In genomic region chr5:171640396-171640981, GRCh38 we compare ENCODE assay signal across 22 cellular contexts.
"Had no signal": no experiment of that assay in that cellular context is flagged by ENCODE, and none has a peak within 500 bp of the region (broad histone marks: within the 10 kb centered on the region; RNA-seq: fewer than 3 reads in every experiment).

No MANE protein-coding gene starts in this region.

- H3K79me2 ChIP-seq: hepatocyte had no signal

- H3K36me3 ChIP-seq: thyroid gland had no signal

- H3K9me3 ChIP-seq: body of pancreas, thyroid gland had no signal

- H3K4me1 Mint-ChIP-seq: activated CD4-positive, alpha-beta T cell treated with anti-CD3 and anti-CD28 coated beads, Interleukin-2, amount 10 ng/mL, durations not matched to agents 24 days and 14 days had no signal

- H3K27me3 ChIP-seq: body of pancreas, hepatocyte, thyroid gland had no signal

- H3K4me1 ChIP-seq: body of pancreas, thyroid gland had no signal

- ATAC-seq: activated CD8-positive, alpha-beta T cell treated with anti-CD3 and anti-CD28 coated beads for 36 hours; body of pancreas; esophagus mucosa had no signal

- H3K9me3 Mint-ChIP-seq: activated CD4-positive, alpha-beta T cell treated with anti-CD3 and anti-CD28 coated beads, Interleukin-2, amount 10 ng/mL, durations not matched to agents 24 days and 14 days; activated CD8-positive, alpha-beta T cell treated with anti-CD3 and anti-CD28 coated beads for 36 hours; activated T-helper 2 cell treated with anti-CD3 and anti-CD28 coated beads, Interferon-gamma antibody, Interleukin-2, Interleukin-4, amounts not matched to agents 10 μg/mL and 5 μg/mL and 100 μg/mL, durations not matched to agents 14 hours and 24 hours and 36 hours; mesothelial cell of epicardium; nephron; T-helper 1 cell treated with Interleukin-12 subunit alpha and Interleukin-12 subunit beta and Interleukin-4 antibody, amounts not matched to agents 30 μg/mL and 1 μg/mL, for 36 hours had no signal

- H3K27ac Mint-ChIP-seq: activated CD4-positive, alpha-beta T cell treated with anti-CD3 and anti-CD28 coated beads, Interleukin-2, amount 10 ng/mL, durations not matched to agents 24 days and 14 days; activated CD8-positive, alpha-beta T cell treated with anti-CD3 and anti-CD28 coated beads for 36 hours; activated T-helper 2 cell treated with anti-CD3 and anti-CD28 coated beads, Interferon-gamma antibody, Interleukin-2, Interleukin-4, amounts not matched to agents 10 μg/mL and 5 μg/mL and 100 μg/mL, durations not matched to agents 14 hours and 24 hours and 36 hours; mesothelial cell of epicardium; nephron; T-helper 1 cell treated with Interleukin-12 subunit alpha and Interleukin-12 subunit beta and Interleukin-4 antibody, amounts not matched to agents 30 μg/mL and 1 μg/mL, for 36 hours had no signal

- H3K27me3 Mint-ChIP-seq: activated CD4-positive, alpha-beta T cell treated with anti-CD3 and anti-CD28 coated beads, Interleukin-2, amount 10 ng/mL, durations not matched to agents 24 days and 14 days; activated CD8-positive, alpha-beta T cell treated with anti-CD3 and anti-CD28 coated beads for 36 hours had no signal

- H3K27ac ChIP-seq: body of pancreas, hepatocyte, thyroid gland had no signal

- H3K4me3 Mint-ChIP-seq: activated CD4-positive, alpha-beta T cell treated with anti-CD3 and anti-CD28 coated beads, Interleukin-2, amount 10 ng/mL, durations not matched to agents 24 days and 14 days; activated CD8-positive, alpha-beta T cell treated with anti-CD3 and anti-CD28 coated beads for 36 hours; mesothelial cell of epicardium; nephron; T-helper 1 cell treated with Interleukin-12 subunit alpha and Interleukin-12 subunit beta and Interleukin-4 antibody, amounts not matched to agents 30 μg/mL and 1 μg/mL, for 36 hours had no signal

- H3K4me3 ChIP-seq: body of pancreas, hepatocyte, lung, thyroid gland had no signal

- H3K36me3 Mint-ChIP-seq: mesothelial cell of epicardium had no signal

- DNase-seq: activated CD4-positive, alpha-beta T cell treated with anti-CD3 and anti-CD28 coated beads, Interleukin-2, amount 10 ng/mL, durations not matched to agents 24 days and 14 days; activated CD8-positive, alpha-beta T cell treated with anti-CD3 and anti-CD28 coated beads for 36 hours; activated naive CD4-positive, alpha-beta T cell treated with Interleukin-2 at 50 U/mL for 16 hours; activated T-cell treated with anti-CD3 and anti-CD28 coated beads, Interleukin-2, amount 50 U/mL, for 1 hour; body of pancreas; central memory CD4-positive, alpha-beta T cell; cortex of kidney; effector CD4-positive, alpha-beta T cell; nucleus accumbens; retina; stimulated activated CD4-positive, alpha-beta T cell treated with anti-CD3 and anti-CD28 coated beads, Interleukin-12 subunit alpha, Interleukin-12 subunit beta, amount 100 ng/mL, for 4 hours; stimulated activated CD4-positive, alpha-beta T cell treated with anti-CD3 and anti-CD28 coated beads, Interleukin-1b, Interleukin-23, amount 100 ng/mL, for 48 hours; stimulated activated CD8-positive, alpha-beta memory T cell treated with anti-CD3 and anti-CD28 coated beads, Interleukin-4, amount 100 ng/mL, for 48 hours; stimulated activated naive CD4-positive, alpha-beta T cell; thyroid gland had no signal

- H2AFZ ChIP-seq: hepatocyte had no signal

- H3K4me2 ChIP-seq: hepatocyte had no signal
